8 cellular contexts compared by ENCODE assay signal in the genomic region with DNA sequence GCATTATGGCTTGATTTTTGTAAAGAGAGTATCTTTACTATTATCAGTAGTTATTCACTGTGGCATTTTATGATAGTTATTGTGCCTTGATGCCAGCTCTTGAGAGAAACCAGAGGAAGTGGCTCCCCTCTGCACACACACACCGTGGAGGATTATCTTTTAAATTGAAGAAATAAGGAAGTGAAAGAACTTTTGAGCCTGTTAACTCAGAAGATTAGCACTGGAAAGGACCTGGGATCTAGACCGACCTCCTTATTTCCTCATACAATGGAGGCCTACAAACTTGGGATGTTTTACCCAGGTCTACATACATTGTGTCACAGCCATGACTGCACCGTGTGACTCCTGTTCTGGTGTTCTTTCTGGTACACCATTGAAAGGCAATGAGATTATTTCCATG.
DNase-seq lines count a peak whose midpoint lies in the region; ATAC-seq lines count a peak whose summit lies in the region.

No MANE protein-coding gene starts in this region.

- ATAC-seq in GM18508 (IDR thresholded peaks at IDR 0.05; ENCODE audit: insufficient read depth, unreplicated experiment), result peak; percentile 57
- ATAC-seq in GM21723 (IDR thresholded peaks at IDR 0.05; ENCODE audit: unreplicated experiment), result peak; percentile 59

- DNase-seq in NOMO-1 treated with DMSO at 0.1 percent for 48 hours (lab: John Stamatoyannopoulos, UW; ENCODE audit: unreplicated experiment), result peak; percentile 84
- DNase-seq in globus pallidus (ENCODE audit: low spot score), result peak; percentile 4
- no peak for DNase-seq in stimulated activated CD4-positive, alpha-beta T cell treated with anti-CD3 and anti-CD28 coated beads, Interleukin-15, amount 100 ng/mL, for 24 hours
- no peak for DNase-seq in SHP77 treated with DMSO at 0.1 percent for 48 hours (lab: John Stamatoyannopoulos, UW)
- no peak for DNase-seq in glomerular visceral epithelial cell (ENCODE audit: extremely low spot score)
- DNase-seq in kidney tubule cell (ENCODE audit: low spot score), result no peak

Comparison
In these comparisons a context has a peak if more than half of its experiments do, and no peak if none do; other contexts are left out.
1. DNase-seq: peak in NOMO-1 treated with DMSO at 0.1 percent for 48 hours (single experiment) and globus pallidus (single experiment); none in stimulated activated CD4-positive, alpha-beta T cell treated with anti-CD3 and anti-CD28 coated beads, Interleukin-15, amount 100 ng/mL, for 24 hours (single experiment), SHP77 treated with DMSO at 0.1 percent for 48 hours (single experiment), glomerular visceral epithelial cell (single experiment) and kidney tubule cell (single experiment).